8 cellular contexts compared by ENCODE assay signal in the genomic region with DNA sequence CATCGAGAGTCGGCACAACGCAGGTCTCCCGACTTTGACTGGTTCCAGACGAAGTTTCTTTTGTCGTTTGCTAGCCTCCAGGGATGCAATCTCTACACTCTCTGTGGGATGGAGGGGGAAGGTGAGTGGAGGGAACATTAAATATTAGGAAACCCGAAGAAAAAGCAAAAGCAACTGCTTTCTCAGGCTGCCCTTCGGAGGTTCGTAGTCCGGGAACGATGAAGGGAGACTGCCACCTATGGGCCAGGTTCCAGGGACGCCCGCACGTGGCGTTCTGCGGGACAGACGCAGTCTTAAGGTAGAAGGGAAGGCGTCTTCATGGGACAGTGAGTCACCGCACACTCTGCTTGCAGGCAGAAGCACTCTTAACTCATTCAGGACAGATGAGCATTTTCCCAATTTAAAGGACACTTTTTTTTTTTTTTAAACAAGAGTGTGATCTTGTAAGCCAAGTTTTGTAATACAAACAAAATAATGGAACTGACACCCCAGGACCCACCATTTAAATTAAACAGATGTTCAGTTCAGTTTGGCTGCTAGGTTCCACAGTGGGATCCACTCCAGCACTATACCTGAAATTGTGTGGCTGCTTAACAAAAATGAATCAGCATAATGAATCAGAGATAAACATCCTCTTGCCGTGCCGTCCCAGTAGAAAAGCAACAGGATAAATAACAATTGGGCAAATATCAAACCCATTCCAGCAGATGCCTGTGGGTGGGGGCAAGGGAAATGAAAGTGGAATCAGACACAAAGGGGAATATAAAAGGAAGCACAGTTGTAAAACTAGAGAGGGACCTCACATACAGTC.
DNase-seq lines count a peak whose midpoint lies in the region; ATAC-seq, FAIRE-seq and TF ChIP-seq lines count a peak whose summit lies in the region.

No MANE protein-coding gene starts in this region.

- H3K27ac ChIP-seq in dorsolateral prefrontal cortex (peak overlapping the region in 28 of 59 donors; percentile 4 to 79 (median 52)), right lobe of liver (peak overlapping the region; percentile 34 to 48 (median 37))

- FAIRE-seq in D721Med (lab: Jason Lieb, UNC): no peak

- TF ChIP-seq POLR2A in right lobe of liver (IDR thresholded peaks at IDR 0.05): no peak

- WGBS in right lobe of liver (ENCODE audit: insufficient coverage, low coverage, low lambda C conversion rate, missing lambda C conversion rate): under 1% methylated on average over 15 of the region's 21 CpGs

- no peaks in the 10 kb centered on the region for H3K9me3 ChIP-seq in right lobe of liver

- H3K27me3 ChIP-seq in dorsolateral prefrontal cortex: no peaks in the 10 kb centered on the region
- no peaks in the 10 kb centered on the region for H3K27me3 ChIP-seq in right lobe of liver

- no peaks in the 10 kb centered on the region for H3K36me3 ChIP-seq in right lobe of liver

- DNase-seq in D721Med (ENCODE audit: insufficient read length, low spot score) (peak; percentile 58), NCI-H524 (lab: John Stamatoyannopoulos, UW) (peak; percentile 33 to 74), dorsolateral prefrontal cortex (peak; percentile 73 to 84 (median 80)), right lobe of liver (peak; percentile 85 to 88 (median 88))
- peak; percentile 79 for DNase-seq in activated CD4-positive, alpha-beta T cell treated with anti-CD3 and anti-CD28 coated beads, Interleukin-2, amount 50 U/mL, for 4 hours
- peak; percentile 71 to 73 for DNase-seq in stimulated activated CD4-positive, alpha-beta T cell treated with anti-CD3 and anti-CD28 coated beads, Interleukin-2, amount 100 ng/mL, for 48 hours

- ATAC-seq in HG02678 (IDR thresholded peaks at IDR 0.05; ENCODE audit: unreplicated experiment) (peak; percentile 74), right lobe of liver (peak; percentile 94 to 98 (median 96)), HG03097 (IDR thresholded peaks at IDR 0.05; ENCODE audit: low FRiP score, unreplicated experiment) (no peak)

- H3K4me1 ChIP-seq in right lobe of liver: peaks cover 0 to 5% (median 2%) of the 10 kb centered on the region in 4 donors

- intact Hi-C loops in dorsolateral prefrontal cortex (cut with DNase I): loop anchor here (1.0 to 10.0 kb wide), 6 partner anchors 55 to 292 kb away; no protein-coding TSS in a partner anchor
- intact Hi-C loops in right lobe of liver (cut with DNase I): no loop called here

- H3K4me3 ChIP-seq in dorsolateral prefrontal cortex: peak overlapping the region; percentile 28 to 79 (median 60)
- H3K4me3 ChIP-seq in right lobe of liver: peak overlapping the region; percentile 47 to 56 (median 54)

- TF ChIP-seq CTCF in D721Med (IDR thresholded peaks at IDR 0.05; ENCODE audit: insufficient read depth, missing control alignments) (peak; percentile 91), dorsolateral prefrontal cortex (IDR thresholded peaks at IDR 0.05 in 54 of 56, conservative IDR thresholded peaks at IDR 0.05 in 2 of 56; ENCODE audit: low read depth in 1 of 56, partially characterized antibody in 56 of 56) (peak; percentile 41 to 93 (median 80)), right lobe of liver (IDR thresholded peaks at IDR 0.05) (peak; percentile 64 to 82 (median 78))

Comparison
In these comparisons a context has a peak if more than half of its experiments do, and no peak if none do; other contexts are left out.
1. intact Hi-C loops: an anchor here in dorsolateral prefrontal cortex (1.0 to 10.0 kb wide); none called in right lobe of liver.